Comparison of ENCODE assay signal across 1 cellular context in the genomic region with DNA sequence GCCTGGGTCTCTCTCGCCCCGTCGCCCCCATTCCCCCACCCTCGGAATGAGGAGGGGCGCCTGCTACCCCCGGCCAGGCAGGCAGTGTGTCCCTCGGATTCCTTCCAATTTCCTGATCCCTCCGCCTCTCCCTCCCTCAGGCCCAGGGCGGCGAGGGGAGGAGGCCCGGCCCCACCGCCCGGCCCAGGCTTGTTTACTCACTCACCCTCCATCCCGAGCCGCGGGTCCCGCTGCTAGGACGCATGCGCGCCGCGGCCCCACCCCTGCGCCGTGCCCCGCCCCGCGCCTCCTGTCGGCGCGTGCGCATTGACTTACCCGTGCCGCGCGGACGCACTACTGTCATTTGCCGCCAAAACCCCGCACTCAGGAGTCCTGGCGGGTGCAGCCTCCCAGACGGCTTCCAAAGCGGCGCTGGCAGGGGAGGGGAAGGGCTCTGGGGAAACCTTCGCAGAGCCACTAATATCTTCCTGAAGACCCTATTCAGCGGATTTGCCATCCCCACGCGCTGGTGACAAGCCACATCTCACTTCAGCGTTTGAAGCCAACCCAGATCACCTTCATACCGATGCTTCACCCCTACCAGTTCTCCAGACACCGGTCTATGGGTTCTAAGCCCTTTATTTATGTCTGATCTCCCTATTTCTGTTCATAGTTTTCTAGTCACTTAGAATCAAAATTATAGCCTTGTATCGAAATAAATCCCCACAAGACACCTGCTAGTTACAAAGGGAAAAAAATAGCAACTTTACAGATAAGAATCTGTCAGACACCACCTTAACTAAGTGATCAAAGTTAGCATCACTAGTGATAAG.
A peak's percentile ranks its signal among the peaks of the same experiment; 100 is the strongest.
TF ChIP-seq lines count a peak whose summit lies in the region.

Gene EZH1, minus strand, starts transcription at position 235 of the 812 bp plus-strand sequence. CDS start 16,099 bp downstream, outside the sequence.

TF ChIP-seq in HepG2, 621 proteins besides CTCF, POLR2A, EP300 and RAD21 (continued from another document and continues in another):
- TF ChIP-seq ZNF781 (CRISPR knock-in tag; IDR thresholded peaks at IDR 0.05; ENCODE audit: borderline replicate concordance, not compliant biosample characterization): peak; percentile 16
- TF ChIP-seq TAF15 (IDR thresholded peaks at IDR 0.05; ENCODE audit: low read depth, low read length, poor library complexity, severe bottlenecking): peak; percentile 73
- TF ChIP-seq NR2F6 (IDR thresholded peaks at IDR 0.05): no peak
- TF ChIP-seq NR2F6 (CRISPR knock-in tag; IDR thresholded peaks at IDR 0.05): no peak; the same call in 1 of the 2 replicates
- TF ChIP-seq ZNF75D (CRISPR knock-in tag; IDR thresholded peaks at IDR 0.05; ENCODE audit: borderline replicate concordance): peak; percentile 91; the same call in 1 of the 2 replicates
- TF ChIP-seq TBP (CRISPR knock-in tag; IDR thresholded peaks at IDR 0.05): no peak
- peak; percentile 97; the same call in 1 of the 2 replicates for TF ChIP-seq CCDC6 (CRISPR knock-in tag; IDR thresholded peaks at IDR 0.05)
- TF ChIP-seq ARNT2 (CRISPR knock-in tag; IDR thresholded peaks at IDR 0.05; ENCODE audit: low read depth): peak; percentile 84
- TF ChIP-seq GLI4 (CRISPR knock-in tag; IDR thresholded peaks at IDR 0.05; ENCODE audit: borderline replicate concordance): peak; percentile 33
- no peak; the same call in none of the 2 replicates for TF ChIP-seq CEBPG (CRISPR knock-in tag; IDR thresholded peaks at IDR 0.05)
- TF ChIP-seq HMG20A (CRISPR knock-in tag; IDR thresholded peaks at IDR 0.05; ENCODE audit: borderline replicate concordance): peak; percentile 9; the same call in 1 of the 2 replicates
- no peak for TF ChIP-seq KLF15 (CRISPR knock-in tag; IDR thresholded peaks at IDR 0.05; ENCODE audit: borderline replicate concordance)
- 0 out of 2 replicates have a peak, but pooled peaks have one; percentile 17 for TF ChIP-seq JUNB (CRISPR knock-in tag; IDR thresholded peaks at IDR 0.05; ENCODE audit: borderline replicate concordance)
- TF ChIP-seq ZNF263 (CRISPR knock-in tag; IDR thresholded peaks at IDR 0.05): peak; percentile 65
- TF ChIP-seq AGO1 (IDR thresholded peaks at IDR 0.05; ENCODE audit: low read depth, low read length, poor library complexity, severe bottlenecking): peak; percentile 64
- TF ChIP-seq, protein P1, sequence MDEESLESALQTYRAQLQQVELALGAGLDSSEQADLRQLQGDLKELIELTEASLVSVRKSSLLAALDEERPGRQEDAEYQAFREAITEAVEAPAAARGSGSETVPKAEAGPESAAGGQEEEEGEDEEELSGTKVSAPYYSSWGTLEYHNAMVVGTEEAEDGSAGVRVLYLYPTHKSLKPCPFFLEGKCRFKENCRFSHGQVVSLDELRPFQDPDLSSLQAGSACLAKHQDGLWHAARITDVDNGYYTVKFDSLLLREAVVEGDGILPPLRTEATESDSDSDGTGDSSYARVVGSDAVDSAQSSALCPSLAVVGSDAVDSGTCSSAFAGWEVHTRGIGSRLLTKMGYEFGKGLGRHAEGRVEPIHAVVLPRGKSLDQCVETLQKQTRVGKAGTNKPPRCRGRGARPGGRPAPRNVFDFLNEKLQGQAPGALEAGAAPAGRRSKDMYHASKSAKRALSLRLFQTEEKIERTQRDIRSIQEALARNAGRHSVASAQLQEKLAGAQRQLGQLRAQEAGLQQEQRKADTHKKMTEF (CRISPR knock-in tag; IDR thresholded peaks at IDR 0.05): peak; percentile 91
- TF ChIP-seq ATAD3A (CRISPR knock-in tag; IDR thresholded peaks at IDR 0.05): no peak
- TF ChIP-seq HOXA5 (CRISPR knock-in tag; IDR thresholded peaks at IDR 0.05): peak; percentile 49; the same call in 1 of the 2 replicates
- TF ChIP-seq, protein P2, sequence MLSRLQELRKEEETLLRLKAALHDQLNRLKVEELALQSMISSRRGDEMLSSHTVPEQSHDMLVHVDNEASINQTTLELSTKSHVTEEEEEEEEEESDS (CRISPR knock-in tag; IDR thresholded peaks at IDR 0.05; ENCODE audit: borderline replicate concordance): peak; percentile 87; the same call in 1 of the 2 replicates
- no peak; the same call in 1 of the 2 replicates for TF ChIP-seq ZNF124 (CRISPR knock-in tag; IDR thresholded peaks at IDR 0.05)
- peak; percentile 92; the same call in 1 of the 2 replicates for TF ChIP-seq REL (CRISPR knock-in tag; conservative IDR thresholded peaks at IDR 0.05)
- TF ChIP-seq, protein P3, sequence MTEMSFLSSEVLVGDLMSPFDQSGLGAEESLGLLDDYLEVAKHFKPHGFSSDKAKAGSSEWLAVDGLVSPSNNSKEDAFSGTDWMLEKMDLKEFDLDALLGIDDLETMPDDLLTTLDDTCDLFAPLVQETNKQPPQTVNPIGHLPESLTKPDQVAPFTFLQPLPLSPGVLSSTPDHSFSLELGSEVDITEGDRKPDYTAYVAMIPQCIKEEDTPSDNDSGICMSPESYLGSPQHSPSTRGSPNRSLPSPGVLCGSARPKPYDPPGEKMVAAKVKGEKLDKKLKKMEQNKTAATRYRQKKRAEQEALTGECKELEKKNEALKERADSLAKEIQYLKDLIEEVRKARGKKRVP (CRISPR knock-in tag; IDR thresholded peaks at IDR 0.05): no peak; a peak in 1 of 4 replicates
- peak; percentile 78; the same call in 1 of the 2 replicates for TF ChIP-seq KDM5A (IDR thresholded peaks at IDR 0.05; ENCODE audit: borderline replicate concordance, low read length)
- TF ChIP-seq ZNF513 (CRISPR knock-in tag; conservative IDR thresholded peaks at IDR 0.05): 0 out of 2 replicates have a peak, but pooled peaks have one; percentile 25
- peak; percentile 66 for TF ChIP-seq TEAD3 (CRISPR knock-in tag; optimal IDR thresholded peaks at IDR 0.05; ENCODE audit: borderline replicate concordance)
- peak; percentile 89 for TF ChIP-seq ZNF18 (CRISPR knock-in tag; IDR thresholded peaks at IDR 0.05; ENCODE audit: insufficient replicate concordance)
- TF ChIP-seq RERE (CRISPR knock-in tag; IDR thresholded peaks at IDR 0.05; ENCODE audit: low read depth): 0 out of 2 replicates have a peak, but pooled peaks have one; percentile 33
- TF ChIP-seq SMAD1 (CRISPR knock-in tag; IDR thresholded peaks at IDR 0.05; ENCODE audit: borderline replicate concordance, low read depth): peak; percentile 30; the same call in 1 of the 2 replicates
- TF ChIP-seq KDM3A (CRISPR knock-in tag; IDR thresholded peaks at IDR 0.05; ENCODE audit: low read depth): peak; percentile 23; the same call in 1 of the 2 replicates
- TF ChIP-seq XBP1 (CRISPR knock-in tag; IDR thresholded peaks at IDR 0.05): no peak
- TF ChIP-seq ZNF205 (CRISPR knock-in tag; IDR thresholded peaks at IDR 0.05): no peak
- TF ChIP-seq TBX3 (IDR thresholded peaks at IDR 0.05; ENCODE audit: borderline replicate concordance): no peak
- no peak for TF ChIP-seq ATRX (CRISPR knock-in tag; IDR thresholded peaks at IDR 0.05; ENCODE audit: borderline replicate concordance)
- TF ChIP-seq ZNF580 (CRISPR knock-in tag; IDR thresholded peaks at IDR 0.05; ENCODE audit: borderline replicate concordance, low read depth): no peak; the same call in none of the 2 replicates
- TF ChIP-seq AGO2 (optimal IDR thresholded peaks at IDR 0.05; ENCODE audit: low read depth, low read length): peak; percentile 88
- TF ChIP-seq, protein P4, sequence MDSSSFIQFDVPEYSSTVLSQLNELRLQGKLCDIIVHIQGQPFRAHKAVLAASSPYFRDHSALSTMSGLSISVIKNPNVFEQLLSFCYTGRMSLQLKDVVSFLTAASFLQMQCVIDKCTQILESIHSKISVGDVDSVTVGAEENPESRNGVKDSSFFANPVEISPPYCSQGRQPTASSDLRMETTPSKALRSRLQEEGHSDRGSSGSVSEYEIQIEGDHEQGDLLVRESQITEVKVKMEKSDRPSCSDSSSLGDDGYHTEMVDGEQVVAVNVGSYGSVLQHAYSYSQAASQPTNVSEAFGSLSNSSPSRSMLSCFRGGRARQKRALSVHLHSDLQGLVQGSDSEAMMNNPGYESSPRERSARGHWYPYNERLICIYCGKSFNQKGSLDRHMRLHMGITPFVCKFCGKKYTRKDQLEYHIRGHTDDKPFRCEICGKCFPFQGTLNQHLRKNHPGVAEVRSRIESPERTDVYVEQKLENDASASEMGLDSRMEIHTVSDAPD (CRISPR knock-in tag; IDR thresholded peaks at IDR 0.05): 0 out of 2 replicates have a peak, but pooled peaks have one; percentile 47
- peak; percentile 91; the same call in 1 of the 2 replicates for TF ChIP-seq ZNF670 (CRISPR knock-in tag; IDR thresholded peaks at IDR 0.05; ENCODE audit: borderline replicate concordance)
- TF ChIP-seq, protein P5, sequence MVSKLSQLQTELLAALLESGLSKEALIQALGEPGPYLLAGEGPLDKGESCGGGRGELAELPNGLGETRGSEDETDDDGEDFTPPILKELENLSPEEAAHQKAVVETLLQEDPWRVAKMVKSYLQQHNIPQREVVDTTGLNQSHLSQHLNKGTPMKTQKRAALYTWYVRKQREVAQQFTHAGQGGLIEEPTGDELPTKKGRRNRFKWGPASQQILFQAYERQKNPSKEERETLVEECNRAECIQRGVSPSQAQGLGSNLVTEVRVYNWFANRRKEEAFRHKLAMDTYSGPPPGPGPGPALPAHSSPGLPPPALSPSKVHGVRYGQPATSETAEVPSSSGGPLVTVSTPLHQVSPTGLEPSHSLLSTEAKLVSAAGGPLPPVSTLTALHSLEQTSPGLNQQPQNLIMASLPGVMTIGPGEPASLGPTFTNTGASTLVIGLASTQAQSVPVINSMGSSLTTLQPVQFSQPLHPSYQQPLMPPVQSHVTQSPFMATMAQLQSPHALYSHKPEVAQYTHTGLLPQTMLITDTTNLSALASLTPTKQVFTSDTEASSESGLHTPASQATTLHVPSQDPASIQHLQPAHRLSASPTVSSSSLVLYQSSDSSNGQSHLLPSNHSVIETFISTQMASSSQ (IDR thresholded peaks at IDR 0.05; ENCODE audit: low read depth): no peak
- TF ChIP-seq, protein P5 (CRISPR knock-in tag; IDR thresholded peaks at IDR 0.05; ENCODE audit: borderline replicate concordance): peak; percentile 52; the same call in 1 of the 2 replicates
